ENCODE assay signal across 19 cellular contexts in genomic region chr11:131600591-131600990, GRCh38.
DNase-seq lines count a peak whose midpoint lies in the region; ATAC-seq, FAIRE-seq and TF ChIP-seq lines count a peak whose summit lies in the region.
"Had no signal": no experiment of that assay in that cellular context is flagged by ENCODE, and none has a peak within 500 bp of the region (broad histone marks: within the 10 kb centered on the region; RNA-seq: fewer than 3 reads in every experiment).

No MANE protein-coding gene starts in this region.

- H3K9me3 Mint-ChIP-seq in astrocyte (ENCODE audit: unreplicated experiment), result no peaks in the 10 kb centered on the region
- H3K9me3 Mint-ChIP-seq in CD8-positive, alpha-beta T cell, result no peaks in the 10 kb centered on the region

- no peaks in the 10 kb centered on the region for H3K9me2 ChIP-seq in hepatocyte (replicated peaks; ENCODE audit: insufficient read depth)

- H3K27me3 ChIP-seq in astrocyte (ENCODE audit: insufficient read depth, low read length) (no peaks in the 10 kb centered on the region), hepatocyte (peaks cover under 1% of the 10 kb centered on the region)
- H3K27me3 ChIP-seq in CD8-positive, alpha-beta T cell (ENCODE audit: insufficient read depth, low read length), result no peaks in the 10 kb centered on the region

- H2AFZ ChIP-seq in astrocyte (ENCODE audit: low read depth, low read length) (no peak overlapping the region), hepatocyte (no peak overlapping the region)

- 52% methylated on average over 4 of the region's 4 CpGs for WGBS in hepatocyte (ENCODE audit: low lambda C conversion rate, missing lambda C conversion rate)

- H3K79me2 ChIP-seq in astrocyte (ENCODE audit: insufficient read depth, low read length) (no peaks in the 10 kb centered on the region), hepatocyte (no peaks in the 10 kb centered on the region)

- H3K27ac ChIP-seq in astrocyte (ENCODE audit: low read depth, low read length), result no peak overlapping the region
- no peak overlapping the region for H3K27ac ChIP-seq in hepatocyte
- H3K27ac ChIP-seq in CD8-positive, alpha-beta T cell (ENCODE audit: low read depth, low read length), result no peak overlapping the region
- H3K27ac ChIP-seq: C4-2B had no signal

- H3K4me3 Mint-ChIP-seq in astrocyte (ENCODE audit: unreplicated experiment), result no peak overlapping the region
- no peak overlapping the region for H3K4me3 Mint-ChIP-seq in CD8-positive, alpha-beta T cell

- DNase-seq in Daoy (ENCODE audit: low read depth) (peak; percentile 35), NCI-H1105 (lab: John Stamatoyannopoulos, UW) (peak; percentile 64), astrocyte (ENCODE audit: low read depth) (peak; percentile 72), hepatocyte (ENCODE audit: low spot score) (peak; percentile 66)
- no peak for DNase-seq in CD8-positive, alpha-beta T cell
- DNase-seq in NK-92 treated with Interleukin-12 subunit alpha and Interleukin-12 subunit beta, amount 100 ng/mL, for 24 hours (lab: John Stamatoyannopoulos, UW), result no peak
- DNase-seq: AML-193, DMS79 treated with DMSO at 0.1 percent for 48 hours, KG1, NCI-H1048, NCI-H1694, NCI-H345, NCI-H524 treated with DMSO at 0.1 percent for 48 hours, OCI-M1, Right ventricle myocardium superior had no signal

- no peaks in the 10 kb centered on the region for H3K36me3 Mint-ChIP-seq in astrocyte (ENCODE audit: low read depth, unreplicated experiment)
- H3K36me3 Mint-ChIP-seq in CD8-positive, alpha-beta T cell, result no peaks in the 10 kb centered on the region

- peaks cover 6% of the 10 kb centered on the region for H3K27me3 Mint-ChIP-seq in astrocyte (ENCODE audit: low read depth, unreplicated experiment)
- H3K27me3 Mint-ChIP-seq in CD8-positive, alpha-beta T cell (ENCODE audit: low read depth), result no peaks in the 10 kb centered on the region

- H3K9me3 ChIP-seq in astrocyte (ENCODE audit: insufficient read depth, low read depth, low read length), result no peaks in the 10 kb centered on the region
- H3K9me3 ChIP-seq in hepatocyte (ENCODE audit: low read depth), result no peaks in the 10 kb centered on the region
- no peaks in the 10 kb centered on the region for H3K9me3 ChIP-seq in CD8-positive, alpha-beta T cell (ENCODE audit: low read length)

- intact Hi-C loops in CD8-positive, alpha-beta T cell (cut with DNase I, micrococcal nuclease), result no loop called here

- POLR2A ChIA-PET in CD8-positive, alpha-beta T cell (lab: Charles Lee), result no interaction called here

- H3K27ac Mint-ChIP-seq in astrocyte (ENCODE audit: unreplicated experiment), result peak overlapping the region; percentile 29
- H3K27ac Mint-ChIP-seq in CD8-positive, alpha-beta T cell, result no peak overlapping the region

- peaks cover 16% of the 10 kb centered on the region for H3K4me1 Mint-ChIP-seq in astrocyte (ENCODE audit: low read depth, unreplicated experiment)
- H3K4me1 Mint-ChIP-seq in CD8-positive, alpha-beta T cell (ENCODE audit: low read depth), result no peaks in the 10 kb centered on the region

- no peaks in the 10 kb centered on the region for H4K20me1 ChIP-seq in astrocyte (ENCODE audit: insufficient read depth, low read length)
- H4K20me1 ChIP-seq in hepatocyte (ENCODE audit: insufficient read depth, poor library complexity, severe bottlenecking), result no peaks in the 10 kb centered on the region

- H3K4me2 ChIP-seq in astrocyte (ENCODE audit: low read length) (no peak overlapping the region), hepatocyte (no peak overlapping the region)

- CTCF ChIA-PET in CD8-positive, alpha-beta T cell (lab: Charles Lee), result no interaction called here

- ATAC-seq in HG03108 (IDR thresholded peaks at IDR 0.05; ENCODE audit: unreplicated experiment), result no peak
- no peak for ATAC-seq in CD8-positive, alpha-beta T cell
- ATAC-seq in activated CD4-positive, CD25-positive, alpha-beta regulatory T cell treated with anti-CD3 and anti-CD28 coated beads, Interleukin-2, amount 50 U/mL, for 24 hours, result no peak

- peaks cover 18% of the 10 kb centered on the region for H3K4me1 ChIP-seq in astrocyte (ENCODE audit: insufficient read depth, low read length)
- H3K4me1 ChIP-seq in hepatocyte (ENCODE audit: insufficient read depth), result peaks cover 15% of the 10 kb centered on the region
- no peaks in the 10 kb centered on the region for H3K4me1 ChIP-seq in CD8-positive, alpha-beta T cell (ENCODE audit: insufficient read depth, low read length)

- H3K36me3 ChIP-seq in astrocyte (ENCODE audit: insufficient read depth, low read length) (no peaks in the 10 kb centered on the region), hepatocyte (replicated peaks; ENCODE audit: insufficient read depth, low read depth) (no peaks in the 10 kb centered on the region)
- H3K36me3 ChIP-seq in CD8-positive, alpha-beta T cell (ENCODE audit: insufficient read depth, low read length), result no peaks in the 10 kb centered on the region

- FAIRE-seq in astrocyte (lab: Jason Lieb, UNC), result no peak
- FAIRE-seq: H54 had no signal

- TF ChIP-seq CTCF in astrocyte (IDR thresholded peaks at IDR 0.05; ENCODE audit: insufficient read depth, low read depth, low read length), result no peak
- TF ChIP-seq CTCF in hepatocyte (IDR thresholded peaks at IDR 0.05; ENCODE audit: poor library complexity), result no peak
- TF ChIP-seq CTCF in CD8-positive, alpha-beta T cell (IDR thresholded peaks at IDR 0.05), result no peak

- H3K4me3 ChIP-seq in astrocyte (ENCODE audit: insufficient read depth, low read depth, low read length) (no peak overlapping the region), hepatocyte (no peak overlapping the region)
- no peak overlapping the region for H3K4me3 ChIP-seq in CD8-positive, alpha-beta T cell (ENCODE audit: low read depth, low read length)

- H3K9ac ChIP-seq in astrocyte (ENCODE audit: low read length), result no peak overlapping the region

Comparison
In these comparisons a context has a peak if more than half of its experiments do, and no peak if none do; other contexts are left out.
1. DNase-seq: peak in Daoy (single experiment), NCI-H1105 (single experiment), astrocyte (single experiment) and hepatocyte (single experiment); none in CD8-positive, alpha-beta T cell (0 of 7) and NK-92 treated with Interleukin-12 subunit alpha and Interleukin-12 subunit beta, amount 100 ng/mL, for 24 hours (single experiment).